13 cellular contexts compared by ENCODE assay signal in genomic region chr6:26358511-26358981, GRCh38.
DNase-seq lines count a peak whose midpoint lies in the region; ATAC-seq lines count a peak whose summit lies in the region.
"Had no signal": no experiment of that assay in that cellular context is flagged by ENCODE, and none has a peak within 500 bp of the region (broad histone marks: within the 10 kb centered on the region; RNA-seq: fewer than 3 reads in every experiment).

No MANE protein-coding gene starts in this region.

- DNase-seq in central memory CD8-positive, alpha-beta T cell (ENCODE audit: low spot score in 2 of 2) = no peak
- DNase-seq in NCI-H510A treated with DMSO at 0.1 percent for 48 hours (lab: John Stamatoyannopoulos, UW) (no peak), medulla oblongata (ENCODE audit: extremely low spot score) (no peak), NCI-H345 treated with DMSO at 0.1 percent for 48 hours (lab: John Stamatoyannopoulos, UW; ENCODE audit: unreplicated experiment) (no peak), hepatic stellate cell (ENCODE audit: low spot score) (no peak)
- DNase-seq: activated T-cell treated with anti-CD3 and anti-CD28 coated beads, Interleukin-2, amount 50 U/mL, for 4 hours; DMS 273 treated with DMSO at 0.1 percent for 48 hours; erythroblast; NCI-H1436 had no signal

- H3K9me3 Mint-ChIP-seq in central memory CD8-positive, alpha-beta T cell = no peaks in the 10 kb centered on the region
- H3K9me3 Mint-ChIP-seq: activated T-cell treated with anti-CD3 and anti-CD28 coated beads, Interleukin-2, amount 50 U/mL, for 4 hours; stimulated activated naive CD8-positive, alpha-beta T cell treated with anti-CD3 and anti-CD28 coated beads, Interleukin-15, Interleukin-2, amounts not matched to agents 100 ng/mL and 50 ng/mL, for 24 hours had no signal

- peak; percentile 48 for ATAC-seq in GM18520 (IDR thresholded peaks at IDR 0.05; ENCODE audit: unreplicated experiment)
- ATAC-seq in GM21529 (IDR thresholded peaks at IDR 0.05; ENCODE audit: unreplicated experiment) = peak; percentile 50
- peak; percentile 55 for ATAC-seq in HG03378 (IDR thresholded peaks at IDR 0.05; ENCODE audit: unreplicated experiment)
- peak; percentile 29 for ATAC-seq in central memory CD8-positive, alpha-beta T cell (replicated peaks; ENCODE audit: extremely low read depth, poor library complexity, severe bottlenecking)
- ATAC-seq: activated T-cell treated with anti-CD3 and anti-CD28 coated beads, Interleukin-2, amount 50 U/mL, for 4 hours had no signal

- H3K27ac Mint-ChIP-seq in central memory CD8-positive, alpha-beta T cell (ENCODE audit: low read depth) = no peak overlapping the region
- H3K27ac Mint-ChIP-seq: stimulated activated naive CD8-positive, alpha-beta T cell treated with anti-CD3 and anti-CD28 coated beads, Interleukin-15, Interleukin-2, amounts not matched to agents 100 ng/mL and 50 ng/mL, for 24 hours had no signal

- H3K4me3 Mint-ChIP-seq in central memory CD8-positive, alpha-beta T cell = no peak overlapping the region
- H3K4me3 Mint-ChIP-seq: activated T-cell treated with anti-CD3 and anti-CD28 coated beads, Interleukin-2, amount 50 U/mL, for 4 hours; stimulated activated naive CD8-positive, alpha-beta T cell treated with anti-CD3 and anti-CD28 coated beads, Interleukin-15, Interleukin-2, amounts not matched to agents 100 ng/mL and 50 ng/mL, for 24 hours had no signal

- peaks cover 27% of the 10 kb centered on the region for H3K4me1 Mint-ChIP-seq in central memory CD8-positive, alpha-beta T cell

- no peaks in the 10 kb centered on the region for H3K27me3 Mint-ChIP-seq in central memory CD8-positive, alpha-beta T cell
- H3K27me3 Mint-ChIP-seq: stimulated activated naive CD8-positive, alpha-beta T cell treated with anti-CD3 and anti-CD28 coated beads, Interleukin-15, Interleukin-2, amounts not matched to agents 100 ng/mL and 50 ng/mL, for 24 hours had no signal

- no peaks in the 10 kb centered on the region for H3K36me3 Mint-ChIP-seq in central memory CD8-positive, alpha-beta T cell (ENCODE audit: insufficient read depth)
